ENCODE assay signal across 8 cellular contexts in genomic region chr10:66925896-66926719, GRCh38. TPM values are rescaled to one million over a fixed set of nuclear protein-coding genes. Genes with fewer than 3 reads are reported as not detected.
DNase-seq lines count a peak whose midpoint lies in the region; ATAC-seq, FAIRE-seq and TF ChIP-seq lines count a peak whose summit lies in the region.

LRRTM3 (plus strand) TSS chr10:66926036.

- peak; percentile 1 for DNase-seq in activated T-cell treated with anti-CD3 and anti-CD28 coated beads for 48 hours (ENCODE audit: low read depth)
- no peak for DNase-seq in activated T-cell treated with anti-CD3 and anti-CD28 coated beads, Interleukin-2, amount 50 U/mL, for 1 hour
- peak; percentile 66 for DNase-seq in RWPE1 (ENCODE audit: low spot score)
- DNase-seq in dedifferentiated amniotic fluid mesenchymal stem cell (ENCODE audit: extremely low spot score): peak; percentile 91
- peak; percentile 56 for DNase-seq in HepG2 (ENCODE audit: low spot score)

- H3K27ac ChIP-seq in HUES6 (ENCODE audit: low read depth, low read length) (no peak within 1 kb of the TSS), RWPE1 (no peak within 1 kb of the TSS), HepG2 (ENCODE audit: extremely low read length, insufficient read depth, low read length) (no peak within 1 kb of the TSS), subcutaneous abdominal adipose tissue (ENCODE audit: low read depth, low read length) (no peak within 1 kb of the TSS)

- H3K27me3 ChIP-seq in HUES6 (ENCODE audit: control insufficient read depth, insufficient read depth, low read length): peaks cover 38% of the 10 kb centered on the region
- H3K27me3 ChIP-seq in HepG2 (ENCODE audit: control insufficient read depth in 1 of 2, insufficient read depth in 2 of 2, low read length in 2 of 2): peaks cover 2 to 10% of the 10 kb centered on the region in 2 experiments; a peak in 2 of 5 replicates
- H3K27me3 ChIP-seq in subcutaneous abdominal adipose tissue (ENCODE audit: control insufficient read depth in 5 of 5, insufficient read depth in 4 of 5, low read length in 5 of 5): peaks cover 13 to 35% (median 26%) of the 10 kb centered on the region in 5 donors

- no peak for TF ChIP-seq POLR2A in HepG2 (IDR thresholded peaks at IDR 0.05; ENCODE audit: insufficient read depth in 1 of 2, low read depth in 2 of 2, low read length in 2 of 2)

- intact Hi-C loops in HepG2 (cut with micrococcal nuclease; ENCODE audit: unreplicated experiment): loop anchor here (1.0 kb wide), 1 partner anchor 380 kb away; no protein-coding TSS in a partner anchor

- H3K4me2 ChIP-seq in HepG2 (ENCODE audit: low read depth, low read length): peak within 1 kb of the TSS; percentile 32; the same call in 1 of the 2 replicates

- TF ChIP-seq CTCF in RWPE1 (conservative IDR thresholded peaks at IDR 0.05; ENCODE audit: low read depth) (peak; percentile 64), HepG2 (CRISPR knock-in tag; IDR thresholded peaks at IDR 0.05) (peak; percentile 49)

- no peaks in the 10 kb centered on the region for H3K79me2 ChIP-seq in HepG2 (ENCODE audit: insufficient read depth, low read length)

- H3K36me3 ChIP-seq in HUES6 (ENCODE audit: control insufficient read depth, insufficient read depth, low read length) (no peaks in the 10 kb centered on the region), HepG2 (replicated peaks in 1 of 2; ENCODE audit: control insufficient read depth in 1 of 2, insufficient read depth in 2 of 2, low read length in 2 of 2) (no peaks in the 10 kb centered on the region), subcutaneous abdominal adipose tissue (ENCODE audit: control insufficient read depth in 5 of 5, insufficient read depth in 5 of 5, low read length in 5 of 5) (no peaks in the 10 kb centered on the region)

- WGBS in HepG2 (ENCODE audit: low lambda C conversion rate): 24% methylated on average over 10 of the region's 16 CpGs

- no peak for TF ChIP-seq RAD21 in HepG2 (CRISPR knock-in tag; IDR thresholded peaks at IDR 0.05)

- H2AFZ ChIP-seq in HepG2 (ENCODE audit: low read length): no peak within 1 kb of the TSS

- H3K4me3 ChIP-seq in HUES6 (ENCODE audit: low read depth, low read length) (peak within 1 kb of the TSS; percentile 37), HepG2 (replicated peaks in 1 of 3; ENCODE audit: insufficient read depth in 1 of 3, low read depth in 2 of 3, low read length in 3 of 3) (no peak within 1 kb of the TSS), subcutaneous abdominal adipose tissue (ENCODE audit: low read depth in 1 of 5, low read length in 5 of 5) (peak within 1 kb of the TSS in 3 of 5 donors; percentile 26 to 53 (median 38))

- no peaks in the 10 kb centered on the region for H4K20me1 ChIP-seq in HepG2 (ENCODE audit: insufficient read depth, low read length)

- FAIRE-seq in HepG2 (lab: Jason Lieb, UNC): peak; percentile 77

- in situ Hi-C loops in HepG2 (cut with HindIII; ENCODE audit: extremely low pct_ligation_motif_present, low pct_unique_long_range_greater_than_20kb): no loop called here

- no peak for TF ChIP-seq EP300 in HepG2 (IDR thresholded peaks at IDR 0.05; ENCODE audit: low read depth in 2 of 2, low read length in 2 of 2)
- TF ChIP-seq EP300 in HepG2 (CRISPR knock-in tag; IDR thresholded peaks at IDR 0.05; ENCODE audit: borderline replicate concordance): no peak

- peaks cover 40% of the 10 kb centered on the region for H3K4me1 ChIP-seq in HUES6 (ENCODE audit: control insufficient read depth, insufficient read depth, low read length)
- no peaks in the 10 kb centered on the region for H3K4me1 ChIP-seq in HepG2 (ENCODE audit: insufficient read depth, low read length)
- H3K4me1 ChIP-seq in subcutaneous abdominal adipose tissue (ENCODE audit: control insufficient read depth in 5 of 5, insufficient read depth in 5 of 5, low read length in 5 of 5): peaks cover 0 to 10% (median 6%) of the 10 kb centered on the region in 5 donors

- BruUV-seq in HepG2 (replicated peaks; lab: Mats Ljungman, UMichigan): no TSS peak

- POLR2A ChIA-PET in RWPE1 (lab: Yijun Ruan, JAX; ENCODE audit: low non-redundant PET) (interaction anchor here (0.7 kb wide), 1 partner anchor 890 kb away, joined by 3 read pairs; no protein-coding TSS in a partner anchor), HepG2 (lab: Yijun Ruan, JAX) (no interaction called here)

- no peaks in the 10 kb centered on the region for H3K9me3 ChIP-seq in HUES6 (ENCODE audit: control insufficient read depth, insufficient read depth, low read depth, low read length)
- H3K9me3 ChIP-seq in HepG2 (ENCODE audit: low read length): no peaks in the 10 kb centered on the region
- no peaks in the 10 kb centered on the region for H3K9me3 ChIP-seq in subcutaneous abdominal adipose tissue (ENCODE audit: control insufficient read depth in 5 of 5, low read length in 5 of 5)

- ATAC-seq in GM21717 (IDR thresholded peaks at IDR 0.05; ENCODE audit: unreplicated experiment) (peak; percentile 100), HepG2 (peak; percentile 100)

- H3K9ac ChIP-seq in HUES6 (ENCODE audit: low read length): no peak within 1 kb of the TSS
- H3K9ac ChIP-seq in HepG2 (ENCODE audit: insufficient read depth, low read depth, low read length): no peak within 1 kb of the TSS
- no peak within 1 kb of the TSS for H3K9ac ChIP-seq in subcutaneous abdominal adipose tissue (ENCODE audit: low read length in 5 of 5)

- CTCF ChIA-PET in RWPE1 (lab: Yijun Ruan, JAX) (interaction anchor here (0.7 to 1.0 kb wide), 5 partner anchors 10 to 54 kb away, joined by 3 to 5 read pairs (median 3); no protein-coding TSS in a partner anchor), HepG2 (lab: Yijun Ruan, JAX; ENCODE audit: low intra/inter-chr PET ratio, low total read pairs) (no interaction called here)

TF ChIP-seq in HepG2, 621 proteins besides CTCF, POLR2A, EP300 and RAD21:
- peak; percentile 34 for TF ChIP-seq TEAD3 (CRISPR knock-in tag; optimal IDR thresholded peaks at IDR 0.05; ENCODE audit: borderline replicate concordance)
- no peak for TF ChIP-seq SP2 (CRISPR knock-in tag; IDR thresholded peaks at IDR 0.05)
- no peak for TF ChIP-seq ZBTB25 (CRISPR knock-in tag; IDR thresholded peaks at IDR 0.05)
- no peak for TF ChIP-seq ZSCAN21 (CRISPR knock-in tag; IDR thresholded peaks at IDR 0.05; ENCODE audit: borderline replicate concordance)
- peak; percentile 51 for TF ChIP-seq STAG1 (CRISPR knock-in tag; IDR thresholded peaks at IDR 0.05)

RNA-seq across cellular contexts. Expression of gene LRRTM3, which starts in this region (rescaled TPM):
- not detected in 2 replicates for total RNA-seq in HepG2 (2016; rRNA removed; fragmentation: Illumina TruSeq; extraction: Trizol)
- not detected in 2 replicates for total RNA-seq in HepG2 (2016; cell fraction: cytosol; rRNA removed; fragmentation: Illumina TruSeq; extraction: Trizol; ENCODE audit: low read depth)
- not detected in 2 replicates for total RNA-seq in HepG2 (2016; cell fraction: insoluble cytoplasmic fraction; rRNA removed; fragmentation: Illumina TruSeq; extraction: Trizol)
- total RNA-seq in HepG2 (2016; cell fraction: membrane; rRNA removed; fragmentation: Illumina TruSeq; extraction: Trizol): not detected in 2 replicates
- total RNA-seq in HepG2 (2016; cell fraction: nucleus; rRNA removed; fragmentation: Illumina TruSeq; extraction: Trizol): not detected in 2 replicates
- polyA plus RNA-seq in HepG2 (2011; rRNA removed): not detected in 2 replicates
- not detected in 2 replicates for polyA plus RNA-seq in HepG2 (2011; cell fraction: cytosol; rRNA removed)
- not detected in 2 replicates for polyA plus RNA-seq in HepG2 (2011; cell fraction: nucleus; rRNA removed)
- not detected in 2 replicates for polyA plus RNA-seq in HepG2 (2012)
- polyA plus RNA-seq in HepG2 (2016; cell fraction: cytosol; fragmentation: Illumina TruSeq; extraction: Trizol; ENCODE audit: low read depth): not detected in 2 replicates
- polyA plus RNA-seq in HepG2 (2016; cell fraction: insoluble cytoplasmic fraction; fragmentation: Illumina TruSeq; extraction: Trizol; ENCODE audit: low read depth): not detected in 2 replicates
- polyA plus RNA-seq in HepG2 (2016; cell fraction: membrane; fragmentation: Illumina TruSeq; extraction: Trizol; ENCODE audit: low read depth): not detected in 2 replicates
- not detected in 2 replicates for polyA plus RNA-seq in HepG2 (2016; cell fraction: nucleus; fragmentation: Illumina TruSeq; extraction: Trizol; ENCODE audit: insufficient read depth, low read depth)
- not detected in 2 replicates for polyA minus RNA-seq in HepG2 (2011; rRNA and poly(A)+ RNA removed; ENCODE audit: low replicate concordance)
- polyA minus RNA-seq in HepG2 (2011; cell fraction: cytosol; rRNA and poly(A)+ RNA removed): not detected in 2 replicates
- polyA minus RNA-seq in HepG2 (2011; cell fraction: nucleus; rRNA and poly(A)+ RNA removed): not detected in 2 replicates

Comparison
In these comparisons a context has a peak if more than half of its experiments do, and no peak if none do; other contexts are left out.
1. Peak in DNase-seq, ATAC-seq and H3K4me2 ChIP-seq in HepG2; RNA of the gene not detected or under 1 TPM.
2. H3K4me3 ChIP-seq: peak in HUES6 (single experiment) and subcutaneous abdominal adipose tissue (3 of 5); none in HepG2 (0 of 3).